In the genomic region with DNA sequence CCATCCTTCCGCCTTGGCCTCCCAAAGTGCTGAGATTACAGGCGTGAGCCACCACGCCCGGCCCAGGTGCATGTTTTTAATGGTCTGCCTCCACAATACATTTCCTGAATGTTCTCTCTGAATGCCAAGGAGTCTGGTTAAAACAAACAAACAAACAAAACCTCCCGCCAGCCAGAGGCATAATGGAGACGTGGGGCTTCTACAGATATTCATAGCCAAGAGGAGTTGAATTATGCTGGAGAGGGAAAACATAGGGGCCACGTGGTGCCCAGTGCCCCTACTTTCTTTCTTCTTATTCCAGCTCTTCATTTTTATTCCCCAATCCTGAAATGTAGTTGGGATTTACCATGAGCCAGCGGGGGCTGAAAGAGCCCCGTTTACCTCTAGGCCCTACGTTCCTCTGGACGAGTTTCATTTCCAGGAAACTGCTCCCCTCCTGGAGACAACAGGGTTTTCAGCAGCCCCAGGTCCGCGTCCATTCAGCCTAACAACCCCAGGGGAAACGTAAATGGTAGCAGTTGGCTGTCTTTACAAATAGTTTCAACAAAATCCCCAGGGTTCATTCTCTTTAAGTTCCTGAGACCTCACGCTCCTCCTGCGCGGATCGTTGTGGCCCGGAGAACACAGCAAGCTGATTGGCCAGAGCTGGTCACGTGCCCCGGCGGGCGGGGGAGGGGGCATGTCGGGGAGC, we compare ENCODE assay signal across 8 cellular contexts.
DNase-seq lines count a peak whose midpoint lies in the region; ATAC-seq and TF ChIP-seq lines count a peak whose summit lies in the region.

No MANE protein-coding gene starts in this region.

- ATAC-seq in HG02798 (IDR thresholded peaks at IDR 0.05; ENCODE audit: poor library complexity, unreplicated experiment): no peak
- ATAC-seq in HG02884 (IDR thresholded peaks at IDR 0.05; ENCODE audit: unreplicated experiment): no peak

- peaks cover 6% of the 10 kb centered on the region for H3K4me1 ChIP-seq in iPS-15b (ENCODE audit: control insufficient read depth, insufficient read depth, low read length)
- H3K4me1 ChIP-seq in sigmoid colon: peaks cover 0 to 12% (median 0%) of the 10 kb centered on the region in 4 donors

- peak overlapping the region in 3 of 4 donors; percentile 1 to 58 (median 25) for H3K27ac ChIP-seq in sigmoid colon

- WGBS in sigmoid colon, 2 donors: 24 to 32% methylated on average over 24 of the region's 24 CpGs

- in situ Hi-C loops in astrocyte of the cerebellum (cut with HindIII; ENCODE audit: low sequenced_read_pairs): no loop called here

- TF ChIP-seq POLR2A in sigmoid colon (IDR thresholded peaks at IDR 0.05): no peak

- H3K4me3 ChIP-seq in AG09309 (ENCODE audit: control insufficient read depth, low read depth, low read length) (peak overlapping the region; percentile 43), astrocyte of the cerebellum (ENCODE audit: low read depth, low read length) (peak overlapping the region; percentile 37), iPS-15b (ENCODE audit: low read depth, low read length) (peak overlapping the region; percentile 49), sigmoid colon (peak overlapping the region; percentile 13 to 56 (median 46))

- TF ChIP-seq EP300 in sigmoid colon (IDR thresholded peaks at IDR 0.05): no peak

- H3K36me3 ChIP-seq in iPS-15b (ENCODE audit: control insufficient read depth, insufficient read depth, low read length) (no peaks in the 10 kb centered on the region), sigmoid colon (no peaks in the 10 kb centered on the region)

- H3K27me3 ChIP-seq in iPS-15b (ENCODE audit: control insufficient read depth, insufficient read depth, low read length): peaks cover 14% of the 10 kb centered on the region
- H3K27me3 ChIP-seq in sigmoid colon: no peaks in the 10 kb centered on the region

- H3K9me3 ChIP-seq in iPS-15b (ENCODE audit: control insufficient read depth, insufficient read depth, low read length): no peaks in the 10 kb centered on the region
- H3K9me3 ChIP-seq in sigmoid colon: no peaks in the 10 kb centered on the region

- DNase-seq in AG09309 (ENCODE audit: low read depth) (no peak), H4 (ENCODE audit: low spot score) (peak; percentile 20), astrocyte of the cerebellum (ENCODE audit: low read depth) (peak; percentile 3), sigmoid colon (peak; percentile 69), GM19240 (ENCODE audit: insufficient read length, low spot score) (no peak)

- intact Hi-C loops in sigmoid colon (cut with DNase I): no loop called here

- peak overlapping the region; percentile 66 for H3K9ac ChIP-seq in iPS-15b (ENCODE audit: low read depth, low read length)

- TF ChIP-seq CTCF in AG09309 (IDR thresholded peaks at IDR 0.05; ENCODE audit: control insufficient read depth, insufficient read depth, low read depth, low read length, missing control alignments): peak; percentile 30
- peak; percentile 39 for TF ChIP-seq CTCF in astrocyte of the cerebellum (IDR thresholded peaks at IDR 0.05; ENCODE audit: low read depth, low read length, missing control alignments)
- TF ChIP-seq CTCF in sigmoid colon (IDR thresholded peaks at IDR 0.05): peak in 2 of 4 experiments; percentile 8 to 12

Comparison
In these comparisons a context has a peak if more than half of its experiments do, and no peak if none do; other contexts are left out.
1. DNase-seq: peak in H4 (single experiment), astrocyte of the cerebellum (single experiment) and sigmoid colon (single experiment); none in AG09309 (single experiment) and GM19240 (single experiment).
2. Peak in every context shown above with its lines, with median percentiles within 50 percentile points of each other: H3K4me3 ChIP-seq.